8 cellular contexts compared by ENCODE assay signal in genomic region chr1:6701437-6702153, GRCh38. TPM values are rescaled to one million over a fixed set of nuclear protein-coding genes. Genes with fewer than 3 reads are reported as not detected.
A peak's percentile ranks its signal among the peaks of the same experiment; 100 is the strongest.
DNase-seq lines count a peak whose midpoint lies in the region; ATAC-seq lines count a peak whose summit lies in the region.

Gene DNAJC11 (minus strand): TSS chr1:6701816. CDS start chr1:6701800, 16 bp downstream.

- peak; percentile 89 for ATAC-seq in GM21360 (IDR thresholded peaks at IDR 0.05; ENCODE audit: unreplicated experiment)

- H3K4me1 ChIP-seq in mesodermal cell (ENCODE audit: control insufficient read depth, insufficient read depth, low read length, poor library complexity, severe bottlenecking), result peaks cover 6% of the 10 kb centered on the region

- peak within 1 kb of the TSS; percentile 84 for H3K27ac ChIP-seq in mesodermal cell (ENCODE audit: low read depth, low read length, severe bottlenecking)

- in situ Hi-C loops in Caki2 (cut with HindIII; ENCODE audit: low pct_unique_long_range_greater_than_20kb, low sequenced_read_pairs), result loop anchor here (25.0 kb wide), 1 partner anchor 186 kb away; no protein-coding TSS in a partner anchor
- in situ Hi-C loops in endometrial microvascular endothelial cells (cut with HindIII; ENCODE audit: inconsistent ontology term, low pct_unique_long_range_greater_than_20kb, low sequenced_read_pairs), result loop anchor here (25.0 kb wide), 1 partner anchor 186 kb away; no protein-coding TSS in a partner anchor

- H3K9me3 ChIP-seq in mesodermal cell (ENCODE audit: control insufficient read depth, low read length), result no peaks in the 10 kb centered on the region

- peak; percentile 83 for DNase-seq in Caki2 (ENCODE audit: low read depth)
- DNase-seq in HT1080 (ENCODE audit: low read depth), result peak; percentile 75
- peak; percentile 78 for DNase-seq in NOMO-1 treated with DMSO at 0.1 percent for 48 hours (lab: John Stamatoyannopoulos, UW; ENCODE audit: unreplicated experiment)
- peak; percentile 61 for DNase-seq in activated CD8-positive, alpha-beta memory T cell treated with anti-CD3 and anti-CD28 coated beads, Interleukin-2, amount 50 U/mL, for 1 hour (ENCODE audit: extremely low read depth)
- DNase-seq in stimulated activated CD8-positive, alpha-beta memory T cell treated with anti-CD3 and anti-CD28 coated beads, Interleukin-15, amount 100 ng/mL, for 4 hours (ENCODE audit: low read depth in 2 of 2), result peak; percentile 76 to 84

- peak within 1 kb of the TSS; percentile 95 for H3K4me3 ChIP-seq in mesodermal cell (ENCODE audit: extremely low read depth, insufficient read depth, low read length, poor library complexity, severe bottlenecking)

- peaks cover 10% of the 10 kb centered on the region for H3K36me3 ChIP-seq in mesodermal cell (ENCODE audit: control insufficient read depth, insufficient read depth, low read length)

- 0 to 1% methylated on average over 58 to 59 of the region's 80 CpGs for WGBS in mesodermal cell (ENCODE audit: insufficient coverage in 2 of 2), 2 experiments

RNA-seq across cellular contexts. Expression of gene DNAJC11, which starts in this region (rescaled TPM):
- total RNA-seq in Caki2 (2014; rRNA removed; shearing (Covaris generic); ENCODE audit: low replicate concordance), result 34.8 and 36.9 TPM in 2 replicates
- 40.6 and 44.7 TPM in 2 replicates for total RNA-seq in HT1080 (2014; rRNA removed; shearing (Covaris generic))
- 39.7 and 40.5 TPM in 2 replicates for polyA plus RNA-seq in HT1080 (2015; cell fraction: cytosol; rRNA removed)
- polyA plus RNA-seq in HT1080 (2015; cell fraction: nucleus; rRNA removed), result 72.2 and 80.9 TPM in 2 replicates
- total RNA-seq in endometrial microvascular endothelial cells (ENCODE audit: inconsistent ontology term), result 38.1 TPM
- polyA plus RNA-seq in mesodermal cell (2013, experiment 1 of 2), result 31.5 TPM
- polyA plus RNA-seq in mesodermal cell (2013, experiment 2 of 2), result 26.7 TPM

Comparison
In these comparisons a context has a peak if more than half of its experiments do, and no peak if none do; other contexts are left out.
1. Peak in every context shown above with its lines: DNase-seq, ATAC-seq, H3K4me3 ChIP-seq and H3K27ac ChIP-seq.